9 cellular contexts compared by ENCODE assay signal in genomic region chr14:22099942-22100763, GRCh38.
DNase-seq lines count a peak whose midpoint lies in the region; ATAC-seq and TF ChIP-seq lines count a peak whose summit lies in the region.
"Had no signal": no experiment of that assay in that cellular context is flagged by ENCODE, and none has a peak within 500 bp of the region (broad histone marks: within the 10 kb centered on the region; RNA-seq: fewer than 3 reads in every experiment).

No MANE protein-coding gene starts in this region.

- CTCF ChIA-PET in activated CD4-positive, alpha-beta memory T cell treated with anti-CD3 and anti-CD28 coated beads for 36 hours (lab: Charles Lee) = interaction anchor here (0.6 to 3.9 kb wide), 13 partner anchors 14 to 180 kb away, joined by 3 to 41 read pairs (median 4); no protein-coding TSS in a partner anchor

- WGBS in transverse colon (ENCODE audit: low coverage in 1 of 2), 2 donors = 37 to 50% methylated on average over 8 to 11 of the region's 11 CpGs

- no peaks in the 10 kb centered on the region for H3K36me3 ChIP-seq in neural cell (ENCODE audit: insufficient read depth, low read length)
- H3K36me3 ChIP-seq in transverse colon = no peaks in the 10 kb centered on the region

- TF ChIP-seq POLR2A in transverse colon (IDR thresholded peaks at IDR 0.05) = no peak

- H3K27ac Mint-ChIP-seq in activated CD4-positive, alpha-beta memory T cell treated with anti-CD3 and anti-CD28 coated beads for 36 hours = no peak overlapping the region
- H3K27ac Mint-ChIP-seq: dendritic cell treated with granulocyte-macrophage colony-stimulating factor and Interleukin-4, amounts not matched to agents 40 ng/mL and 50 ng/mL, for 4 days had no signal

- H3K79me2 ChIP-seq in neural cell (replicated peaks; ENCODE audit: insufficient read depth, low read length) = no peaks in the 10 kb centered on the region

- no peaks in the 10 kb centered on the region for H3K9me3 Mint-ChIP-seq in activated CD4-positive, alpha-beta memory T cell treated with anti-CD3 and anti-CD28 coated beads for 36 hours
- H3K9me3 Mint-ChIP-seq: dendritic cell treated with granulocyte-macrophage colony-stimulating factor and Interleukin-4, amounts not matched to agents 40 ng/mL and 50 ng/mL, for 4 days had no signal

- TF ChIP-seq RAD21 in neural cell (conservative IDR thresholded peaks at IDR 0.05) = peak; percentile 69

- intact Hi-C loops in activated CD4-positive, alpha-beta memory T cell treated with anti-CD3 and anti-CD28 coated beads for 36 hours (cut with micrococcal nuclease) = loop anchor here (1.0 to 10.0 kb wide), 3 partner anchors 16 to 125 kb away; no protein-coding TSS in a partner anchor
- intact Hi-C loops in transverse colon (cut with DNase I; ENCODE audit: low total_unique reads) = no loop called here

- no peaks in the 10 kb centered on the region for H3F3A ChIP-seq in neural cell (ENCODE audit: insufficient read depth, low read length, poor library complexity, severe bottlenecking)

- H3K27me3 Mint-ChIP-seq in activated CD4-positive, alpha-beta memory T cell treated with anti-CD3 and anti-CD28 coated beads for 36 hours = no peaks in the 10 kb centered on the region
- H3K27me3 Mint-ChIP-seq: dendritic cell treated with granulocyte-macrophage colony-stimulating factor and Interleukin-4, amounts not matched to agents 40 ng/mL and 50 ng/mL, for 4 days had no signal

- H3K9ac ChIP-seq in neural cell (ENCODE audit: low read length) = no peak overlapping the region

- POLR2A ChIA-PET in activated CD4-positive, alpha-beta memory T cell treated with anti-CD3 and anti-CD28 coated beads for 36 hours (lab: Charles Lee) = interaction anchor here (0.7 kb wide), 1 partner anchor 101 kb away, joined by 3 read pairs; no protein-coding TSS in a partner anchor

- H3K27me3 ChIP-seq in neural cell (ENCODE audit: insufficient read depth, low read depth, low read length) = no peaks in the 10 kb centered on the region
- H3K27me3 ChIP-seq in transverse colon = no peaks in the 10 kb centered on the region

- no peaks in the 10 kb centered on the region for H3K36me3 Mint-ChIP-seq in activated CD4-positive, alpha-beta memory T cell treated with anti-CD3 and anti-CD28 coated beads for 36 hours

- in situ Hi-C loops in transverse colon (cut with MboI; ENCODE audit: low pct_ligation_motif_present in 1 of 4, low pct_unique_long_range_greater_than_20kb in 1 of 4, low sequenced_read_pairs in 3 of 4) = no loop called here

- H3K4me3 Mint-ChIP-seq in activated CD4-positive, alpha-beta memory T cell treated with anti-CD3 and anti-CD28 coated beads for 36 hours = no peak overlapping the region
- H3K4me3 Mint-ChIP-seq: dendritic cell treated with granulocyte-macrophage colony-stimulating factor and Interleukin-4, amounts not matched to agents 40 ng/mL and 50 ng/mL, for 4 days had no signal

- H3K4me1 ChIP-seq in transverse colon = peaks cover 0 to 19% (median 0%) of the 10 kb centered on the region in 4 donors

- no peak overlapping the region for H3K4me2 ChIP-seq in neural cell (ENCODE audit: low read length)

- H4K20me1 ChIP-seq in neural cell (ENCODE audit: insufficient read depth) = no peaks in the 10 kb centered on the region

- H3K27ac ChIP-seq in neural cell (ENCODE audit: low read length) = no peak overlapping the region
- no peak overlapping the region for H3K27ac ChIP-seq in transverse colon

- ATAC-seq in esophagus mucosa (peak; percentile 87), HG03095 (IDR thresholded peaks at IDR 0.05; ENCODE audit: unreplicated experiment) (no peak)

- peak; percentile 82 for TF ChIP-seq CTCF in GM10266 (IDR thresholded peaks at IDR 0.05; ENCODE audit: control insufficient read depth, insufficient read depth, low read depth, missing control alignments)
- peak; percentile 81 for TF ChIP-seq CTCF in neural cell (IDR thresholded peaks at IDR 0.05; ENCODE audit: poor library complexity, severe bottlenecking)
- TF ChIP-seq CTCF in transverse colon (IDR thresholded peaks at IDR 0.05) = peak; percentile 39 to 63 (median 48)

- H3K9me2 ChIP-seq in neural cell (ENCODE audit: insufficient read depth, low read length) = no peaks in the 10 kb centered on the region

- no peak overlapping the region for H3K4me3 ChIP-seq in neural cell (ENCODE audit: low read length)
- no peak overlapping the region for H3K4me3 ChIP-seq in transverse colon

- peaks cover 41% of the 10 kb centered on the region for H3K4me1 Mint-ChIP-seq in activated CD4-positive, alpha-beta memory T cell treated with anti-CD3 and anti-CD28 coated beads for 36 hours (ENCODE audit: low read depth)

- no peaks in the 10 kb centered on the region for H3K9me3 ChIP-seq in neural cell (ENCODE audit: low read length)
- no peaks in the 10 kb centered on the region for H3K9me3 ChIP-seq in transverse colon

- TF ChIP-seq EP300 in neural cell (conservative IDR thresholded peaks at IDR 0.05; ENCODE audit: poor library complexity, severe bottlenecking) = no peak
- TF ChIP-seq EP300 in transverse colon (IDR thresholded peaks at IDR 0.05; ENCODE audit: low read depth) = no peak

- H2AFZ ChIP-seq in neural cell (ENCODE audit: low read depth, low read length) = no peak overlapping the region

- DNase-seq in GM10266 (ENCODE audit: extremely low spot score) (peak; percentile 30), H4 (ENCODE audit: low spot score) (peak; percentile 86), NCI-H1092 treated with DMSO at 0.1 percent for 48 hours (lab: John Stamatoyannopoulos, UW) (peak; percentile 12), transverse colon (peak; percentile 58)
- DNase-seq in activated CD4-positive, alpha-beta memory T cell treated with anti-CD3 and anti-CD28 coated beads for 36 hours = peak; percentile 72

TF ChIP-seq in neural cell, 6 proteins besides CTCF, POLR2A, EP300 and RAD21:
- peak; percentile 83 for TF ChIP-seq SMC3 (conservative IDR thresholded peaks at IDR 0.05; ENCODE audit: poor library complexity)
- TF ChIP-seq TAF1 (IDR thresholded peaks at IDR 0.05; ENCODE audit: low read depth) = no peak

Comparison
In these comparisons a context has a peak if more than half of its experiments do, and no peak if none do; other contexts are left out.
1. DNase-seq: peak in every context shown above with its lines; median percentile 86 in H4; 72 in activated CD4-positive, alpha-beta memory T cell treated with anti-CD3 and anti-CD28 coated beads for 36 hours; 58 in transverse colon; 30 in GM10266; 12 in NCI-H1092 treated with DMSO at 0.1 percent for 48 hours.